In genomic region chr14:61598980-61599379, GRCh38 we compare ENCODE assay signal across 9 cellular contexts.
DNase-seq lines count a peak whose midpoint lies in the region; ATAC-seq and TF ChIP-seq lines count a peak whose summit lies in the region.
"Had no signal": no experiment of that assay in that cellular context is flagged by ENCODE, and none has a peak within 500 bp of the region (broad histone marks: within the 10 kb centered on the region; RNA-seq: fewer than 3 reads in every experiment).

No MANE protein-coding gene starts in this region.

- peak overlapping the region; percentile 43 for H2BK12ac ChIP-seq in trophoblast cell (ENCODE audit: low read length)

- H3K27me3 Mint-ChIP-seq in dendritic cell treated with granulocyte-macrophage colony-stimulating factor and Interleukin-4, amounts not matched to agents 40 ng/mL and 50 ng/mL, for 4 days: no peaks in the 10 kb centered on the region
- H3K27me3 Mint-ChIP-seq: IgD-negative memory B cell had no signal

- H3K23ac ChIP-seq in trophoblast cell (ENCODE audit: low read length): no peak overlapping the region

- H2AK5ac ChIP-seq in trophoblast cell (ENCODE audit: low read length): no peak overlapping the region

- peak overlapping the region; percentile 50 for H3K27ac Mint-ChIP-seq in dendritic cell treated with granulocyte-macrophage colony-stimulating factor and Interleukin-4, amounts not matched to agents 40 ng/mL and 50 ng/mL, for 4 days
- H3K27ac Mint-ChIP-seq: IgD-negative memory B cell had no signal

- H3K79me1 ChIP-seq in trophoblast cell (ENCODE audit: low read length): peaks cover 27% of the 10 kb centered on the region

- intact Hi-C loops in dendritic cell treated with granulocyte-macrophage colony-stimulating factor and Interleukin-4, amounts not matched to agents 40 ng/mL and 50 ng/mL, for 4 days (cut with micrococcal nuclease): no loop called here
- intact Hi-C loops in head of caudate nucleus (cut with DNase I): no loop called here

- TF ChIP-seq CTCF in GM13976 (IDR thresholded peaks at IDR 0.05; ENCODE audit: borderline replicate concordance, control extremely low read depth, extremely low read depth, insufficient read depth, missing control alignments): no peak

- H2AFZ ChIP-seq in trophoblast cell (ENCODE audit: insufficient read depth, low read length, poor library complexity): no peak overlapping the region

- H3K14ac ChIP-seq in trophoblast cell (ENCODE audit: low read length): peak overlapping the region; percentile 1

- H3K4ac ChIP-seq in trophoblast cell (ENCODE audit: low read depth, low read length): no peak overlapping the region

- H3K4me2 ChIP-seq in trophoblast cell (ENCODE audit: low read length): no peak overlapping the region

- H3K9me3 Mint-ChIP-seq in dendritic cell treated with granulocyte-macrophage colony-stimulating factor and Interleukin-4, amounts not matched to agents 40 ng/mL and 50 ng/mL, for 4 days: no peaks in the 10 kb centered on the region
- H3K9me3 Mint-ChIP-seq: IgD-negative memory B cell had no signal

- no peaks in the 10 kb centered on the region for H3K36me3 ChIP-seq in trophoblast cell (ENCODE audit: control insufficient read depth in 1 of 2, insufficient read depth in 2 of 2, low read length in 2 of 2)

- no peaks in the 10 kb centered on the region for H3K27me3 ChIP-seq in trophoblast cell (ENCODE audit: insufficient read depth, low read length)

- no peaks in the 10 kb centered on the region for H3K9me3 ChIP-seq in trophoblast cell (ENCODE audit: insufficient read depth, low read depth, low read length)

- H3K4me1 ChIP-seq in trophoblast cell (ENCODE audit: control insufficient read depth in 1 of 2, insufficient read depth in 2 of 2, low read length in 2 of 2): peaks cover 16 to 17% of the 10 kb centered on the region in 2 experiments

- peaks cover 63% of the 10 kb centered on the region for H3K4me1 Mint-ChIP-seq in dendritic cell treated with granulocyte-macrophage colony-stimulating factor and Interleukin-4, amounts not matched to agents 40 ng/mL and 50 ng/mL, for 4 days (ENCODE audit: low read depth)

- no peak overlapping the region for H4K91ac ChIP-seq in trophoblast cell (ENCODE audit: low read depth, low read length)

- DNase-seq in KBM-7 (peak; percentile 51), trophoblast cell (no peak), DMS 273 (lab: John Stamatoyannopoulos, UW; ENCODE audit: unreplicated experiment) (no peak), head of caudate nucleus (no peak), GM13976 (ENCODE audit: low spot score) (no peak)

- H2BK5ac ChIP-seq in trophoblast cell (ENCODE audit: low read depth, low read length, poor library complexity): peak overlapping the region; percentile 12

- peak; percentile 47 for ATAC-seq in GM19397 (IDR thresholded peaks at IDR 0.05; ENCODE audit: unreplicated experiment)

- in situ Hi-C loops in KBM-7 (cut with MboI; ENCODE audit: low pct_unique_long_range_greater_than_20kb, low sequenced_read_pairs): no loop called here
- in situ Hi-C loops in GM13976 (cut with MboI; ENCODE audit: low sequenced_read_pairs, unreplicated experiment): no loop called here

- no peak overlapping the region for H4K8ac ChIP-seq in trophoblast cell (ENCODE audit: low read depth, low read length)

- no peak overlapping the region for H3K4me3 ChIP-seq in trophoblast cell (ENCODE audit: low read depth, low read length)
- H3K4me3 ChIP-seq: SK-N-MC had no signal

- WGBS in trophoblast cell (ENCODE audit: extremely low coverage, insufficient coverage, insufficient read length): no CpG with 5 or more reads among the region's 1 CpG

- no peak overlapping the region for H4K12ac ChIP-seq in trophoblast cell (ENCODE audit: low read depth, low read length)

- no peak overlapping the region for H3K18ac ChIP-seq in trophoblast cell (ENCODE audit: low read length)

- H2BK120ac ChIP-seq in trophoblast cell (ENCODE audit: insufficient read depth, low read length, poor library complexity): peak overlapping the region; percentile 63

- H3K4me3 Mint-ChIP-seq in dendritic cell treated with granulocyte-macrophage colony-stimulating factor and Interleukin-4, amounts not matched to agents 40 ng/mL and 50 ng/mL, for 4 days: no peak overlapping the region

- no peaks in the 10 kb centered on the region for H3K36me3 Mint-ChIP-seq in dendritic cell treated with granulocyte-macrophage colony-stimulating factor and Interleukin-4, amounts not matched to agents 40 ng/mL and 50 ng/mL, for 4 days (ENCODE audit: low read depth)
- H3K36me3 Mint-ChIP-seq: IgD-negative memory B cell had no signal

- H3K9ac ChIP-seq in trophoblast cell (ENCODE audit: low read length): no peak overlapping the region

- peak overlapping the region; percentile 85 for H3K27ac ChIP-seq in trophoblast cell (ENCODE audit: low read depth, low read length)
- H3K27ac ChIP-seq: SK-N-MC had no signal

- H3K79me2 ChIP-seq in trophoblast cell (ENCODE audit: control insufficient read depth, insufficient read depth, low read length, poor library complexity): no peaks in the 10 kb centered on the region
